In genomic region chr11:47539681-47540039, GRCh38 we compare ENCODE assay signal across 1 cellular context.
TF ChIP-seq lines count a peak whose summit lies in the region.

No MANE protein-coding gene starts in this region.

TF ChIP-seq in HepG2, 621 proteins besides CTCF, POLR2A, EP300 and RAD21:
- TF ChIP-seq SNRNP70 (IDR thresholded peaks at IDR 0.05; ENCODE audit: low read depth, low read length) (no peak), ZNF607 (CRISPR knock-in tag; IDR thresholded peaks at IDR 0.05; ENCODE audit: borderline replicate concordance) (no peak), CEBPB (IDR thresholded peaks at IDR 0.05; ENCODE audit: borderline replicate concordance, low read depth, low read length) (no peak)
- TF ChIP-seq, protein P1, sequence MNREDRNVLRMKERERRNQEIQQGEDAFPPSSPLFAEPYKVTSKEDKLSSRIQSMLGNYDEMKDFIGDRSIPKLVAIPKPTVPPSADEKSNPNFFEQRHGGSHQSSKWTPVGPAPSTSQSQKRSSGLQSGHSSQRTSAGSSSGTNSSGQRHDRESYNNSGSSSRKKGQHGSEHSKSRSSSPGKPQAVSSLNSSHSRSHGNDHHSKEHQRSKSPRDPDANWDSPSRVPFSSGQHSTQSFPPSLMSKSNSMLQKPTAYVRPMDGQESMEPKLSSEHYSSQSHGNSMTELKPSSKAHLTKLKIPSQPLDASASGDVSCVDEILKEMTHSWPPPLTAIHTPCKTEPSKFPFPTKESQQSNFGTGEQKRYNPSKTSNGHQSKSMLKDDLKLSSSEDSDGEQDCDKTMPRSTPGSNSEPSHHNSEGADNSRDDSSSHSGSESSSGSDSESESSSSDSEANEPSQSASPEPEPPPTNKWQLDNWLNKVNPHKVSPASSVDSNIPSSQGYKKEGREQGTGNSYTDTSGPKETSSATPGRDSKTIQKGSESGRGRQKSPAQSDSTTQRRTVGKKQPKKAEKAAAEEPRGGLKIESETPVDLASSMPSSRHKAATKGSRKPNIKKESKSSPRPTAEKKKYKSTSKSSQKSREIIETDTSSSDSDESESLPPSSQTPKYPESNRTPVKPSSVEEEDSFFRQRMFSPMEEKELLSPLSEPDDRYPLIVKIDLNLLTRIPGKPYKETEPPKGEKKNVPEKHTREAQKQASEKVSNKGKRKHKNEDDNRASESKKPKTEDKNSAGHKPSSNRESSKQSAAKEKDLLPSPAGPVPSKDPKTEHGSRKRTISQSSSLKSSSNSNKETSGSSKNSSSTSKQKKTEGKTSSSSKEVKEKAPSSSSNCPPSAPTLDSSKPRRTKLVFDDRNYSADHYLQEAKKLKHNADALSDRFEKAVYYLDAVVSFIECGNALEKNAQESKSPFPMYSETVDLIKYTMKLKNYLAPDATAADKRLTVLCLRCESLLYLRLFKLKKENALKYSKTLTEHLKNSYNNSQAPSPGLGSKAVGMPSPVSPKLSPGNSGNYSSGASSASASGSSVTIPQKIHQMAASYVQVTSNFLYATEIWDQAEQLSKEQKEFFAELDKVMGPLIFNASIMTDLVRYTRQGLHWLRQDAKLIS (CRISPR knock-in tag; IDR thresholded peaks at IDR 0.05), result no peak
- TF ChIP-seq, protein P2, sequence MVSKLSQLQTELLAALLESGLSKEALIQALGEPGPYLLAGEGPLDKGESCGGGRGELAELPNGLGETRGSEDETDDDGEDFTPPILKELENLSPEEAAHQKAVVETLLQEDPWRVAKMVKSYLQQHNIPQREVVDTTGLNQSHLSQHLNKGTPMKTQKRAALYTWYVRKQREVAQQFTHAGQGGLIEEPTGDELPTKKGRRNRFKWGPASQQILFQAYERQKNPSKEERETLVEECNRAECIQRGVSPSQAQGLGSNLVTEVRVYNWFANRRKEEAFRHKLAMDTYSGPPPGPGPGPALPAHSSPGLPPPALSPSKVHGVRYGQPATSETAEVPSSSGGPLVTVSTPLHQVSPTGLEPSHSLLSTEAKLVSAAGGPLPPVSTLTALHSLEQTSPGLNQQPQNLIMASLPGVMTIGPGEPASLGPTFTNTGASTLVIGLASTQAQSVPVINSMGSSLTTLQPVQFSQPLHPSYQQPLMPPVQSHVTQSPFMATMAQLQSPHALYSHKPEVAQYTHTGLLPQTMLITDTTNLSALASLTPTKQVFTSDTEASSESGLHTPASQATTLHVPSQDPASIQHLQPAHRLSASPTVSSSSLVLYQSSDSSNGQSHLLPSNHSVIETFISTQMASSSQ (IDR thresholded peaks at IDR 0.05; ENCODE audit: low read depth), result no peak
- TF ChIP-seq, protein P2 (CRISPR knock-in tag; IDR thresholded peaks at IDR 0.05; ENCODE audit: borderline replicate concordance), result no peak
TF ChIP-seq in HepG2: peak in this region for 0.
